In the genomic region with DNA sequence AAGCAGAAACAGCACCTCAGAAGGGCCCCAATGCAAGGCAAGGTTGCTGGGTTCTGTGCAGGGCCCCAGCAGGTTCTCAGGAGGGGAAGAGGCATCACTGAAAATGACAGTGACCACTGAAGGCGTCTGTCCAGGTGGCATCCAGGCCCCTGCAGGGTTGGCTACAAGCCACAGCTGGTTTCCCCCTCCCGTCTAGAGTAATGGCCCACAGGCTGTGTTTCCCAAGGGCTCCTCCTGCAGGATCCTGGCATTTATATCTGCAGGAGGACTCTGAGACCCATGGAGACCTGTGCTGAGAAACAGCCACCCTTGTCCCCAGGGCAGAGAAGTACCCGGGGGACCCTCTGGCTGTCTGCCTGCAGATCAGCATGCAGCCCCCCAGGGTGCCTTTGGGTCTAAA, we compare ENCODE assay signal across 24 cellular contexts.
"Had no signal": no experiment of that assay in that cellular context is flagged by ENCODE, and none has a peak within 500 bp of the region (broad histone marks: within the 10 kb centered on the region; RNA-seq: fewer than 3 reads in every experiment).

No MANE protein-coding gene starts in this region.

- H3K36me3 ChIP-seq: ascending aorta, MG63, Peyer's patch had no signal

- ATAC-seq: activated CD4-positive, CD25-positive, alpha-beta regulatory T cell treated with anti-CD3 and anti-CD28 coated beads, Interleukin-2, amount 50 U/mL, for 24 hours; activated CD8-positive, alpha-beta T cell treated with anti-CD3 and anti-CD28 coated beads for 36 hours; activated naive CD8-positive, alpha-beta T cell treated with anti-CD3 and anti-CD28 coated beads, Interleukin-2, amount 50 U/mL, for 24 hours; body of pancreas had no signal

- H3K27me3 ChIP-seq: ascending aorta, body of pancreas, Peyer's patch had no signal

- H3K4me1 ChIP-seq: ascending aorta, body of pancreas, Peyer's patch had no signal

- DNase-seq: activated CD4-positive, alpha-beta T cell treated with anti-CD3 and anti-CD28 coated beads for 4 hours; activated CD8-positive, alpha-beta memory T cell treated with anti-CD3 and anti-CD28 coated beads, Interleukin-2, amount 50 U/mL, for 4 hours; activated CD8-positive, alpha-beta T cell treated with anti-CD3 and anti-CD28 coated beads for 36 hours; activated naive CD8-positive, alpha-beta T cell treated with anti-CD3 and anti-CD28 coated beads, Interleukin-2, amount 50 U/mL, for 24 hours; activated T-cell treated with anti-CD3 and anti-CD28 coated beads, Interleukin-2, amount 50 U/mL, for 1 hour; amniotic stem cell; body of pancreas; central memory CD4-positive, alpha-beta T cell; MG63; NCI-H1092 treated with DMSO at 0.1 percent for 48 hours; NCI-H1417 treated with DMSO at 0.1 percent for 48 hours; NCI-H1694; NCI-H2029; NCI-H2107; NCI-H2171 treated with DMSO at 0.1 percent for 48 hours; NCI-H226; NCI-H510A; NCI-H526 treated with DMSO at 0.1 percent for 48 hours; NCI-H82; Peyer's patch; SHP77 treated with DMSO at 0.1 percent for 48 hours had no signal

- H3K9me3 ChIP-seq: ascending aorta, body of pancreas, MG63 had no signal

- H3K27ac ChIP-seq: ascending aorta, body of pancreas, Peyer's patch, RWPE1 had no signal

- H3K4me3 ChIP-seq: ascending aorta, body of pancreas, MG63, Peyer's patch had no signal
